ENCODE assay signal across 27 cellular contexts in the genomic region with DNA sequence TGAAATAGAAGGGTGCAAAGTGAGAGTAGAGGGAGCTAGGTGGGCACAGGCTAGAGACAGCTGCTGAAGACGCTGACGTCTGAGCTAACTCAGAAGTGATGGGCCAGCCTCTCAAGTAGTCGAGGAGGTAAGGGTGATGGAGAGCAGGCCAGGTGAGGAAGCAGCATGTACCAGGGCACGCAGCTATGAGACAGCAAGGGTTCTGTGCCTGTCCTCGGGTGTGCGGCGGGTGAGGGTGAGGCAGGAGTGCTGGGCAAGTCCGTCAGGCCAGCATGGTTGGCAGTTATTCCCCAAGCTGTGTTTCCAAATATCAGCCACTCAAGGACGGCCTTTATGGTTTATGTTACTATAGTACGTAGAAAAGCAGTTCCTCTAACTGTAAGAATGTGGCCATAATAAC. TPM values are rescaled to one million over a fixed set of nuclear protein-coding genes. Genes with fewer than 3 reads are reported as not detected.
"Had no signal": no experiment of that assay in that cellular context is flagged by ENCODE, and none has a peak within 500 bp of the region (broad histone marks: within the 10 kb centered on the region; RNA-seq: fewer than 3 reads in every experiment).

No MANE protein-coding gene starts in this region.

- H3K4me3 Mint-ChIP-seq: activated CD4-positive, alpha-beta T cell treated with anti-CD3 and anti-CD28 coated beads for 36 hours; activated naive CD8-positive, alpha-beta T cell treated with anti-CD3 and anti-CD28 coated beads for 36 hours; central memory CD8-positive, alpha-beta T cell; nephron had no signal

- H3K9me3 ChIP-seq: breast epithelium, esophagus squamous epithelium, gastrocnemius medialis, stomach, suprapubic skin, tibial nerve had no signal

- H3K27ac Mint-ChIP-seq: activated naive CD8-positive, alpha-beta T cell treated with anti-CD3 and anti-CD28 coated beads for 36 hours; nephron had no signal

- H3K27me3 Mint-ChIP-seq: activated CD4-positive, alpha-beta T cell treated with anti-CD3 and anti-CD28 coated beads for 36 hours; activated naive CD8-positive, alpha-beta T cell treated with anti-CD3 and anti-CD28 coated beads for 36 hours; central memory CD8-positive, alpha-beta T cell had no signal

- H3K4me1 ChIP-seq: parathyroid adenoma had no signal

- H3K36me3 ChIP-seq: breast epithelium, WERI-Rb-1 had no signal

- H3K9ac ChIP-seq: parathyroid adenoma had no signal

- DNase-seq: activated CD4-positive, alpha-beta T cell treated with anti-CD3 and anti-CD28 coated beads for 36 hours; activated CD4-positive, alpha-beta T cell treated with anti-CD3 and anti-CD28 coated beads, Interleukin-2, amount 50 U/mL, for 4 hours; activated naive CD8-positive, alpha-beta T cell treated with anti-CD3 and anti-CD28 coated beads for 36 hours; effector memory CD4-positive, alpha-beta T cell; esophagus squamous epithelium; gastrocnemius medialis; hypothalamus; islet precursor cell; left cardiac atrium; midbrain; nucleus accumbens; right cardiac atrium; stimulated activated CD4-positive, alpha-beta T cell treated with anti-CD3 and anti-CD28 coated beads, Interleukin-4, amount 100 ng/mL, for 4 hours; stomach; WERI-Rb-1 had no signal

- H3K4me3 ChIP-seq: breast epithelium, esophagus squamous epithelium, gastrocnemius medialis, stomach, suprapubic skin, tibial nerve had no signal

- ATAC-seq: activated CD4-positive, alpha-beta T cell treated with anti-CD3 and anti-CD28 coated beads for 36 hours; gastrocnemius medialis; left cardiac atrium had no signal

- FAIRE-seq: colon, TTC549 had no signal

- H3K79me2 ChIP-seq: parathyroid adenoma had no signal

- H3K27me3 ChIP-seq: breast epithelium, esophagus squamous epithelium, gastrocnemius medialis, stomach, suprapubic skin, tibial nerve had no signal

- H3K9me3 Mint-ChIP-seq: activated naive CD8-positive, alpha-beta T cell treated with anti-CD3 and anti-CD28 coated beads for 36 hours; central memory CD8-positive, alpha-beta T cell; nephron had no signal

- H2AFZ ChIP-seq: parathyroid adenoma had no signal

- H3K27ac ChIP-seq: breast epithelium, esophagus squamous epithelium, gastrocnemius medialis, parathyroid adenoma, stomach, suprapubic skin, tibial nerve, WERI-Rb-1 had no signal

RNA-seq across cellular contexts. Expression of a gene that starts 50.2 kb away (rescaled TPM):
- total RNA-seq: activated CD4-positive, alpha-beta T cell treated with anti-CD3 and anti-CD28 coated beads for 36 hours; activated naive CD8-positive, alpha-beta T cell treated with anti-CD3 and anti-CD28 coated beads for 36 hours; breast epithelium; dermis microvascular lymphatic vessel endothelial cell; esophagus squamous epithelium; gastrocnemius medialis; left cardiac atrium; liver; pulmonary artery endothelial cell; right cardiac atrium; stomach; tibial nerve had no signal
- polyA plus RNA-seq: liver, right cardiac atrium, stomach, urinary bladder had no signal
